ENCODE assay signal across 9 cellular contexts in genomic region chr9:83927591-83927990, GRCh38.
"Had no signal": no experiment of that assay in that cellular context is flagged by ENCODE, and none has a peak within 500 bp of the region (broad histone marks: within the 10 kb centered on the region; RNA-seq: fewer than 3 reads in every experiment).

No MANE protein-coding gene starts in this region.

- DNase-seq: H9, HCEC 1CT, HFFc6, KG1 had no signal

- H3K4me2 ChIP-seq: GM23338 had no signal

- H3K27ac Mint-ChIP-seq: GM23338, H9, HFFc6, IgD-negative memory B cell had no signal

- H2AFZ ChIP-seq: GM23338 had no signal

- H3K27ac ChIP-seq: HL-60 had no signal

- FAIRE-seq: H1, H54 had no signal

- H3K4me1 Mint-ChIP-seq: GM23338, H9, IgD-negative memory B cell had no signal

- H3K36me3 Mint-ChIP-seq: IgD-negative memory B cell had no signal

- H3K27me3 Mint-ChIP-seq: IgD-negative memory B cell had no signal

- H3K9me3 Mint-ChIP-seq: GM23338, H9, HFFc6, IgD-negative memory B cell had no signal

- ATAC-seq: GM23338 had no signal

- H3K4me3 Mint-ChIP-seq: GM23338, H9, HFFc6, IgD-negative memory B cell had no signal

- H3K4me3 ChIP-seq: GM23338 had no signal
